ENCODE assay signal across 8 cellular contexts in the genomic region with DNA sequence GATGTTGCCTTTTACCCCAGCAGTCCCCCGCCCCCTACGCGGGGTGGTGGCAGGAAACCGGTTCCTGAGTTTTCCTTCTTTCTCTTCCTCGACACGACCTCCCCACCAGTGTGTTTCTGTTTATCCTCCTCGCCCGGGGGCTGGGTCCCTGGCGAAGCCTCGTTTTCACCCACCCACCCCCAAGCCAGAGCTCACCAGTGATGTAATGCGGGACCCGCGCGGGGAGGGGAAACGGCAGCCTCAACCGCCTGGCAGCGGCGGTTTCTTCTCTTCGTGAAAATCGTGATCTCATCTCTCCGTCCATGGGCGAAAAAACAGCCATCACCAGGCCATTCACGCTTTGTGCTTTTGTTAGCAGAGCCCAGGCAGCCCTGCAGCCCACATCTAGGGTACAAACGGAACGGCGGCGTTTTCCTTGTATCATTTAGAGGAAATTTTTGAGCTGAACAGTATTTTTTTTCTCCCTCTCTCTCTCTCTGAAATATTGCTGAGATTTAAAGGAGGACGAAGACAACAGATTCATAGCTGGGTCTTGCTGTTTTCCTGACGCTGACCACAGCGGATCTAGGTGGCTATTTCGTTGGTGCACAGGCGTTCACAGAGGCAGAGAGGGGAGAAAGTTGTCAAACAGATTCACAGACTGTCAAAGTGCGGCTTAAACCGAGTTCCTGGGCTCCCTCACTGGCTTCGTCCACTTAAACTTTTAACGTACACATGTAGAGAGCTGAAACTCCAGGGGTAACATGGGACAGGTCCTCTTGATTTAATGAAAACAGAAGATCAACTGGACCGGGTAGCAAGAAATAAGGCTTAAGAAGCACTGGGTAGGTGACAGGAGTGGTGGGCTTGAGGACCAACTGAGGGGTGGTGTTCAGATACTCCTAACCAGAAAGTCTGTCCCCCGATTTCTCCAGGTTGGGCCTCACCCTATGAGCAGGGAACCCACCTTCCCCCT. TPM values are rescaled to one million over a fixed set of nuclear protein-coding genes. Genes with fewer than 3 reads are reported as not detected.
DNase-seq lines count a peak whose midpoint lies in the region; ATAC-seq, FAIRE-seq and TF ChIP-seq lines count a peak whose summit lies in the region.

No MANE protein-coding gene starts in this region.

- intact Hi-C loops in endothelial cell of umbilical vein (cut with micrococcal nuclease): no loop called here

- H3K36me3 ChIP-seq in NT2/D1 (ENCODE audit: insufficient read depth, insufficient read length, low read length) (no peaks in the 10 kb centered on the region), endothelial cell of umbilical vein (ENCODE audit: control insufficient read depth in 2 of 2, extremely low read depth in 1 of 2, insufficient read depth in 2 of 2, low read length in 2 of 2) (no peaks in the 10 kb centered on the region), neutrophil (no peaks in the 10 kb centered on the region)

- H3K9me1 ChIP-seq in endothelial cell of umbilical vein (replicated peaks; ENCODE audit: control insufficient read depth, extremely low read depth, insufficient read depth, low read length): no peaks in the 10 kb centered on the region

- TF ChIP-seq POLR2A in endothelial cell of umbilical vein (IDR thresholded peaks at IDR 0.05; ENCODE audit: low read depth, low read length): no peak

- DNase-seq in NCI-H2081 (lab: John Stamatoyannopoulos, UW) (peak; percentile 17 to 54), NCI-H2081 treated with DMSO at 0.1 percent for 48 hours (lab: John Stamatoyannopoulos, UW) (no peak), NT2/D1 (ENCODE audit: low read depth, low spot score) (no peak), endothelial cell of umbilical vein (ENCODE audit: low read depth, low spot score) (peak; percentile 35), glomerular visceral epithelial cell (ENCODE audit: extremely low spot score) (no peak), NCI-H82 treated with DMSO at 0.1 percent for 48 hours (lab: John Stamatoyannopoulos, UW; ENCODE audit: unreplicated experiment) (no peak)

- H3K27ac ChIP-seq in endothelial cell of umbilical vein (ENCODE audit: insufficient read depth, low read depth, low read length): no peak overlapping the region
- H3K27ac ChIP-seq in neutrophil: no peak overlapping the region

- ATAC-seq in GM18861 (IDR thresholded peaks at IDR 0.05; ENCODE audit: unreplicated experiment): no peak

- peak overlapping the region; percentile 47 for H2AFZ ChIP-seq in endothelial cell of umbilical vein (ENCODE audit: low read depth, low read length)

- TF ChIP-seq CTCF in endothelial cell of umbilical vein (IDR thresholded peaks at IDR 0.05; ENCODE audit: extremely low read depth in 1 of 2, insufficient read depth in 1 of 2, low read depth in 1 of 2, low read length in 2 of 2) (no peak), neutrophil (IDR thresholded peaks at IDR 0.05) (no peak)

- no peaks in the 10 kb centered on the region for H3K79me2 ChIP-seq in endothelial cell of umbilical vein (ENCODE audit: control insufficient read depth, insufficient read depth, low read length)

- H3K9ac ChIP-seq in NT2/D1 (ENCODE audit: insufficient read length, low read depth) (peak overlapping the region; percentile 69), endothelial cell of umbilical vein (replicated peaks; ENCODE audit: extremely low read depth, insufficient read depth, low read length) (no peak overlapping the region)

- POLR2A ChIA-PET in endothelial cell of umbilical vein (lab: Charles Lee): no interaction called here

- no peaks in the 10 kb centered on the region for H4K20me1 ChIP-seq in endothelial cell of umbilical vein (replicated peaks; ENCODE audit: control insufficient read depth, extremely low read depth, insufficient read depth, low read length)

- H3K4me1 ChIP-seq in NT2/D1 (ENCODE audit: insufficient read depth, insufficient read length): no peaks in the 10 kb centered on the region
- H3K4me1 ChIP-seq in endothelial cell of umbilical vein (ENCODE audit: control insufficient read depth, extremely low read depth, insufficient read depth, low read length): peaks cover 16% of the 10 kb centered on the region
- H3K4me1 ChIP-seq in neutrophil (ENCODE audit: control insufficient read depth in 1 of 2, insufficient read depth in 1 of 2, low read depth in 1 of 2, low read length in 1 of 2): peaks cover 17 to 19% of the 10 kb centered on the region in 2 experiments

- no TSS peak for BruUV-seq in endothelial cell of umbilical vein (replicated peaks; lab: Mats Ljungman, UMichigan)

- H3K4me3 ChIP-seq in NT2/D1 (ENCODE audit: insufficient read length, low read depth): peak overlapping the region; percentile 59
- peak overlapping the region in 2 of 3 experiments; percentile 15 to 43 for H3K4me3 ChIP-seq in endothelial cell of umbilical vein (replicated peaks in 1 of 3; ENCODE audit: insufficient read depth in 1 of 3, low read depth in 1 of 3, low read length in 3 of 3)
- peak overlapping the region; percentile 50 to 66 for H3K4me3 ChIP-seq in neutrophil (ENCODE audit: low read depth in 1 of 2, low read length in 1 of 2)

- CTCF ChIA-PET in endothelial cell of umbilical vein (lab: Charles Lee): interaction anchor here (1.0 to 6.1 kb wide), 6 partner anchors 16 to 262 kb away, joined by 3 to 312 read pairs (median 3); no protein-coding TSS in a partner anchor

- H3K9me3 ChIP-seq in NT2/D1 (ENCODE audit: insufficient read depth, low read length) (no peaks in the 10 kb centered on the region), endothelial cell of umbilical vein (replicated peaks; ENCODE audit: control insufficient read depth, insufficient read depth, low read length) (no peaks in the 10 kb centered on the region), neutrophil (no peaks in the 10 kb centered on the region)

- no peak for FAIRE-seq in endothelial cell of umbilical vein (lab: Jason Lieb, UNC)

- dilution Hi-C loops in endothelial cell of umbilical vein (cut with MboI; ENCODE audit: extremely low pct_ligation_motif_present, low sequenced_read_pairs): no loop called here

- H3K4me2 ChIP-seq in endothelial cell of umbilical vein (ENCODE audit: insufficient read depth, low read length): peak overlapping the region; percentile 28

- H3K27me3 ChIP-seq in NT2/D1 (ENCODE audit: insufficient read depth, insufficient read length): peaks cover 46% of the 10 kb centered on the region
- peaks cover 32 to 62% of the 10 kb centered on the region in 2 experiments for H3K27me3 ChIP-seq in endothelial cell of umbilical vein (ENCODE audit: control insufficient read depth in 2 of 2, insufficient read depth in 2 of 2, low read length in 2 of 2)
- peaks cover 92% of the 10 kb centered on the region for H3K27me3 ChIP-seq in neutrophil

TF ChIP-seq in endothelial cell of umbilical vein, 7 proteins besides CTCF, POLR2A, EP300 and RAD21:
- TF ChIP-seq, protein P1, sequence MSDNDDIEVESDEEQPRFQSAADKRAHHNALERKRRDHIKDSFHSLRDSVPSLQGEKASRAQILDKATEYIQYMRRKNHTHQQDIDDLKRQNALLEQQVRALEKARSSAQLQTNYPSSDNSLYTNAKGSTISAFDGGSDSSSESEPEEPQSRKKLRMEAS (IDR thresholded peaks at IDR 0.05; ENCODE audit: insufficient read depth, insufficient read length): no peak
- TF ChIP-seq POLR2AphosphoS5 (IDR thresholded peaks at IDR 0.05; ENCODE audit: insufficient read depth, low read depth, low read length) (no peak), GATA2 (IDR thresholded peaks at IDR 0.05; ENCODE audit: insufficient read depth, insufficient read length, low read depth, low read length) (no peak), JUN (IDR thresholded peaks at IDR 0.05; ENCODE audit: borderline replicate concordance, insufficient read depth, insufficient read length, low read depth) (no peak), FOS (IDR thresholded peaks at IDR 0.05; ENCODE audit: borderline replicate concordance, insufficient read depth, low read length) (no peak), MYC (IDR thresholded peaks at IDR 0.05; ENCODE audit: low read depth, low read length) (no peak), EZH2 (IDR thresholded peaks at IDR 0.05; ENCODE audit: borderline replicate concordance, low read depth, low read length, severe bottlenecking) (peak; percentile 89)

RNA-seq across cellular contexts. Expression of gene PAX3, which starts 21.9 kb away (rescaled TPM):
- not detected in 2 replicates for total RNA-seq in endothelial cell of umbilical vein
- not detected in 2 replicates for polyA plus RNA-seq in endothelial cell of umbilical vein
- polyA plus RNA-seq in endothelial cell of umbilical vein (2011; cell fraction: cytosol; rRNA removed): not detected in 2 replicates
- not detected in 2 replicates for polyA plus RNA-seq in endothelial cell of umbilical vein (2011; cell fraction: nucleus; rRNA removed)
- not detected in 2 replicates for polyA plus RNA-seq in endothelial cell of umbilical vein (2012)
- polyA minus RNA-seq in endothelial cell of umbilical vein: not detected in 2 replicates
- not detected for polyA minus RNA-seq in endothelial cell of umbilical vein (2011; cell fraction: cytosol; rRNA and poly(A)+ RNA removed)
- polyA minus RNA-seq in endothelial cell of umbilical vein (2011; cell fraction: nucleus; rRNA and poly(A)+ RNA removed): not detected in 2 replicates

Comparison
In these comparisons a context has a peak if more than half of its experiments do, and no peak if none do; other contexts are left out.
1. DNase-seq: peak in NCI-H2081 (2 of 2) and endothelial cell of umbilical vein (single experiment); none in NCI-H2081 treated with DMSO at 0.1 percent for 48 hours (single experiment), NT2/D1 (single experiment), glomerular visceral epithelial cell (single experiment) and NCI-H82 treated with DMSO at 0.1 percent for 48 hours (single experiment).
2. Peak in every context shown above with its lines, with median percentiles within 50 percentile points of each other: H3K4me3 ChIP-seq.